17 cellular contexts compared by ENCODE assay signal in genomic region chr20:50488236-50488806, GRCh38. TPM values are rescaled to one million over a fixed set of nuclear protein-coding genes. Genes with fewer than 3 reads are reported as not detected.
A peak's percentile ranks its signal among the peaks of the same experiment; 100 is the strongest.
DNase-seq lines count a peak whose midpoint lies in the region; ATAC-seq lines count a peak whose summit lies in the region.
"Had no signal": no experiment of that assay in that cellular context is flagged by ENCODE, and none has a peak within 500 bp of the region (broad histone marks: within the 10 kb centered on the region; RNA-seq: fewer than 3 reads in every experiment).

No MANE protein-coding gene starts in this region.

- no peaks in the 10 kb centered on the region for H3K27me3 Mint-ChIP-seq in activated CD8-positive, alpha-beta memory T cell treated with anti-CD3 and anti-CD28 coated beads, Interleukin-2, amount 10 ng/mL, durations not matched to agents 7 days and 5 days
- H3K27me3 Mint-ChIP-seq: activated naive CD4-positive, alpha-beta T cell treated with anti-CD3 and anti-CD28 coated beads, Interleukin-2, amount 10 ng/mL, durations not matched to agents 7 days and 5 days had no signal

- CTCF ChIA-PET in activated CD8-positive, alpha-beta memory T cell treated with anti-CD3 and anti-CD28 coated beads, Interleukin-2, amount 10 ng/mL, durations not matched to agents 7 days and 5 days (lab: Charles Lee): interaction anchor here (1.0 to 2.8 kb wide), 13 partner anchors 9 to 368 kb away, joined by 3 to 8 read pairs (median 5); partner anchors contain the start of gene PEDS1

- intact Hi-C loops in left cardiac atrium (cut with DNase I) (no loop called here), Right ventricle myocardium superior (cut with DNase I) (no loop called here)

- H3K4me3 Mint-ChIP-seq in activated CD8-positive, alpha-beta memory T cell treated with anti-CD3 and anti-CD28 coated beads, Interleukin-2, amount 10 ng/mL, durations not matched to agents 7 days and 5 days: no peak overlapping the region
- H3K4me3 Mint-ChIP-seq in stimulated activated effector memory CD8-positive, alpha-beta T cell treated with anti-CD3 and anti-CD28 coated beads, Interleukin-12 subunit alpha, Interleukin-12 subunit beta, amount 100 ng/mL, for 72 hours: peak overlapping the region; percentile 48
- H3K4me3 Mint-ChIP-seq: activated naive CD4-positive, alpha-beta T cell treated with anti-CD3 and anti-CD28 coated beads, Interleukin-2, amount 10 ng/mL, durations not matched to agents 7 days and 5 days; neural crest cell; type B pancreatic cell had no signal

- H3K36me3 Mint-ChIP-seq in activated CD8-positive, alpha-beta memory T cell treated with anti-CD3 and anti-CD28 coated beads, Interleukin-2, amount 10 ng/mL, durations not matched to agents 7 days and 5 days: peaks cover 6% of the 10 kb centered on the region
- peaks cover 5% of the 10 kb centered on the region for H3K36me3 Mint-ChIP-seq in stimulated activated effector memory CD8-positive, alpha-beta T cell treated with anti-CD3 and anti-CD28 coated beads, Interleukin-12 subunit alpha, Interleukin-12 subunit beta, amount 100 ng/mL, for 72 hours
- H3K36me3 Mint-ChIP-seq: type B pancreatic cell had no signal

- H3K9me3 Mint-ChIP-seq in activated CD8-positive, alpha-beta memory T cell treated with anti-CD3 and anti-CD28 coated beads, Interleukin-2, amount 10 ng/mL, durations not matched to agents 7 days and 5 days (ENCODE audit: low read depth): no peaks in the 10 kb centered on the region
- no peaks in the 10 kb centered on the region for H3K9me3 Mint-ChIP-seq in stimulated activated effector memory CD8-positive, alpha-beta T cell treated with anti-CD3 and anti-CD28 coated beads, Interleukin-12 subunit alpha, Interleukin-12 subunit beta, amount 100 ng/mL, for 72 hours
- H3K9me3 Mint-ChIP-seq: activated naive CD4-positive, alpha-beta T cell treated with anti-CD3 and anti-CD28 coated beads, Interleukin-2, amount 10 ng/mL, durations not matched to agents 7 days and 5 days; neural crest cell; type B pancreatic cell had no signal

- peaks cover 55% of the 10 kb centered on the region for H3K4me1 Mint-ChIP-seq in activated CD8-positive, alpha-beta memory T cell treated with anti-CD3 and anti-CD28 coated beads, Interleukin-2, amount 10 ng/mL, durations not matched to agents 7 days and 5 days
- peaks cover 56% of the 10 kb centered on the region for H3K4me1 Mint-ChIP-seq in stimulated activated effector memory CD8-positive, alpha-beta T cell treated with anti-CD3 and anti-CD28 coated beads, Interleukin-12 subunit alpha, Interleukin-12 subunit beta, amount 100 ng/mL, for 72 hours
- H3K4me1 Mint-ChIP-seq: neural crest cell had no signal

- no peak for DNase-seq in activated CD8-positive, alpha-beta memory T cell treated with anti-CD3 and anti-CD28 coated beads, Interleukin-2, amount 10 ng/mL, durations not matched to agents 7 days and 5 days
- DNase-seq in activated CD8-positive, alpha-beta memory T cell treated with anti-CD3 and anti-CD28 coated beads, Interleukin-2, amount 50 U/mL, for 4 hours: no peak
- DNase-seq in RPMI7951 (ENCODE audit: low read depth): peak; percentile 70
- no peak for DNase-seq in stimulated activated effector memory CD8-positive, alpha-beta T cell treated with anti-CD3 and anti-CD28 coated beads, Interleukin-12 subunit alpha, Interleukin-12 subunit beta, amount 100 ng/mL, for 72 hours (ENCODE audit: low spot score in 2 of 2)
- no peak for DNase-seq in SW480 (ENCODE audit: low spot score)
- DNase-seq in left cardiac atrium: no peak
- DNase-seq in Right ventricle myocardium superior: no peak
- DNase-seq: activated naive CD4-positive, alpha-beta T cell treated with anti-CD3 and anti-CD28 coated beads, Interleukin-2, amount 10 ng/mL, durations not matched to agents 7 days and 5 days; DMS53; hypothalamus; NCI-H1417 treated with DMSO at 0.1 percent for 48 hours; stimulated activated naive CD4-positive, alpha-beta T cell treated with Interleukin-2 at 50 U/mL for 16 hours; SW 1271 had no signal

- H3K27ac Mint-ChIP-seq in activated CD8-positive, alpha-beta memory T cell treated with anti-CD3 and anti-CD28 coated beads, Interleukin-2, amount 10 ng/mL, durations not matched to agents 7 days and 5 days: peak overlapping the region; percentile 82
- peak overlapping the region; percentile 84 for H3K27ac Mint-ChIP-seq in stimulated activated effector memory CD8-positive, alpha-beta T cell treated with anti-CD3 and anti-CD28 coated beads, Interleukin-12 subunit alpha, Interleukin-12 subunit beta, amount 100 ng/mL, for 72 hours
- H3K27ac Mint-ChIP-seq: activated naive CD4-positive, alpha-beta T cell treated with anti-CD3 and anti-CD28 coated beads, Interleukin-2, amount 10 ng/mL, durations not matched to agents 7 days and 5 days; type B pancreatic cell had no signal

- no peak for ATAC-seq in activated CD8-positive, alpha-beta memory T cell treated with anti-CD3 and anti-CD28 coated beads, Interleukin-2, amount 10 ng/mL, durations not matched to agents 7 days and 5 days
- ATAC-seq in HG03432 (IDR thresholded peaks at IDR 0.05; ENCODE audit: unreplicated experiment) (peak; percentile 53), left cardiac atrium (no peak), Right ventricle myocardium superior (ENCODE audit: poor library complexity) (no peak)
- peak; percentile 49 for ATAC-seq in stimulated activated effector memory CD8-positive, alpha-beta T cell treated with anti-CD3 and anti-CD28 coated beads, Interleukin-12 subunit alpha, Interleukin-12 subunit beta, amount 100 ng/mL, for 72 hours
- ATAC-seq: A549 had no signal

RNA-seq across cellular contexts. Expression of gene PTPN1, which starts 21.9 kb away (rescaled TPM):
- total RNA-seq in activated CD8-positive, alpha-beta memory T cell treated with anti-CD3 and anti-CD28 coated beads, Interleukin-2, amount 10 ng/mL, durations not matched to agents 7 days and 5 days: 10 to 100 TPM; 62.5 to 74.7 TPM
- total RNA-seq in RPMI7951 (2014; rRNA removed; shearing (Covaris generic)): 42.1 and 42.2 TPM in 2 replicates
- total RNA-seq in left cardiac atrium (10 to 100 TPM; 22.8 to 40.4 TPM), Right ventricle myocardium superior (20.1 TPM)

Comparison
In these comparisons a context has a peak if more than half of its experiments do, and no peak if none do; other contexts are left out.
1. ATAC-seq: peak in HG03432 (single experiment) and stimulated activated effector memory CD8-positive, alpha-beta T cell treated with anti-CD3 and anti-CD28 coated beads, Interleukin-12 subunit alpha, Interleukin-12 subunit beta, amount 100 ng/mL, for 72 hours (single experiment); none in activated CD8-positive, alpha-beta memory T cell treated with anti-CD3 and anti-CD28 coated beads, Interleukin-2, amount 10 ng/mL, durations not matched to agents 7 days and 5 days (single experiment), left cardiac atrium (0 of 2) and Right ventricle myocardium superior (single experiment).